In the genomic region with DNA sequence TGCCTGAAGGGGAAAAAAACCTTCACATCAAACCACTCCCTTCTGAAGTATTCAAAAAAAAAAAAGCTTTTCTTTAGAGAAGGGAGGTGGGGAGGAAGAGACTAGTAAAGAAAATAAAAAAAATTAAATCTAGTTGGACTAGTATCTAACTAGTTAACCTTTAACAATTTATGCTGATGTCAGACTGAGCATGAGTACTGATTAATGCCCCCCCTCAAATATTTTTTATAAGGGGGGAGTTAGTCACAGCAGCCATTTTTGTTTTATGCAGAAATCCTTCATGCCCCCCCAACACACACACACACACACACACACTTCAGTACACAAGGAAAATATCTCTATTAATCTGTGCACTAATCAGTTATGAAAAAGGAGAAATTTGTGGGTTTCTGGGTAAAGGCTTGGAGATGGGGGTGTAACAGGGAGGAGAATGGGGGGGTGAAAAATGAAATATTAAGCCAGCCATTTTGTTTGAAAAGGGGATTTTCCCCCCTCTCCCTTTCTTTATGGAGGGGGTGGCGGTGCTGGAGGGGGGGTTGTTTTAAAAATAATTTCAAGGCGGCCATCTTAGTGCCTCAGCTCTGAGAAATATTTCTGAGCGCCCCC, we compare ENCODE assay signal across 8 cellular contexts. TPM values are rescaled to one million over a fixed set of nuclear protein-coding genes. Genes with fewer than 3 reads are reported as not detected.
DNase-seq lines count a peak whose midpoint lies in the region; ATAC-seq, FAIRE-seq and TF ChIP-seq lines count a peak whose summit lies in the region.

No MANE protein-coding gene starts in this region.

- peak; percentile 48 for DNase-seq in A673 (ENCODE audit: low spot score)
- peak; percentile 37 for DNase-seq in H54 (ENCODE audit: insufficient read length, low spot score)
- peak in 4 of 5 donors; percentile 19 to 42 (median 25) for DNase-seq in T-helper 1 cell
- DNase-seq in dorsolateral prefrontal cortex, result no peak
- DNase-seq in Kasumi-1 (lab: John Stamatoyannopoulos, UW), result no peak
- DNase-seq in SKM-1 (lab: John Stamatoyannopoulos, UW; ENCODE audit: unreplicated experiment), result no peak

- no peak for TF ChIP-seq POLR2A in H54 (IDR thresholded peaks at IDR 0.05; ENCODE audit: low read depth, low read length)

- H3K4me3 ChIP-seq in A673 (ENCODE audit: low read depth, low read length, poor library complexity, severe bottlenecking), result peak overlapping the region; percentile 87
- peak overlapping the region in 41 of 59 donors; percentile 6 to 87 (median 52) for H3K4me3 ChIP-seq in dorsolateral prefrontal cortex
- H3K4me3 ChIP-seq in neutrophil (ENCODE audit: low read depth in 1 of 2, low read length in 1 of 2), result peak overlapping the region; percentile 12 to 50

- H3K27ac ChIP-seq in A673 (ENCODE audit: low read depth, low read length, poor library complexity, severe bottlenecking) (peak overlapping the region; percentile 68), dorsolateral prefrontal cortex (peak overlapping the region in 44 of 59 donors; percentile 5 to 96 (median 64)), neutrophil (peak overlapping the region; percentile 16)

- BruUV-seq in A673 (replicated peaks; lab: Mats Ljungman, UMichigan), result no TSS peak

- TF ChIP-seq CTCF in A673 (conservative IDR thresholded peaks at IDR 0.05; ENCODE audit: low read depth, low read length) (no peak), dorsolateral prefrontal cortex (IDR thresholded peaks at IDR 0.05 in 54 of 56, conservative IDR thresholded peaks at IDR 0.05 in 2 of 56; ENCODE audit: low read depth in 1 of 56, partially characterized antibody in 56 of 56) (no peak), neutrophil (IDR thresholded peaks at IDR 0.05) (no peak)

- FAIRE-seq in H54 (lab: Jason Lieb, UNC), result no peak

- H3K9me3 ChIP-seq in A673 (ENCODE audit: low read depth, low read length, poor library complexity, severe bottlenecking) (no peaks in the 10 kb centered on the region), neutrophil (no peaks in the 10 kb centered on the region)

- H3K27me3 ChIP-seq in A673 (replicated peaks; ENCODE audit: insufficient read depth, low read depth, low read length, poor library complexity) (no peaks in the 10 kb centered on the region), dorsolateral prefrontal cortex (no peaks in the 10 kb centered on the region), neutrophil (no peaks in the 10 kb centered on the region)

- CTCF ChIA-PET in A673 (lab: Charles Lee), result no interaction called here

- intact Hi-C loops in A673 (cut with micrococcal nuclease; ENCODE audit: unreplicated experiment) (no loop called here), dorsolateral prefrontal cortex (cut with DNase I) (no loop called here)

- POLR2A ChIA-PET in A673 (lab: Charles Lee; ENCODE audit: low non-redundant PET), result no interaction called here

- H3K36me3 ChIP-seq in A673 (ENCODE audit: insufficient read depth, low read length, poor library complexity, severe bottlenecking) (peaks cover 5% of the 10 kb centered on the region), neutrophil (no peaks in the 10 kb centered on the region)

- ATAC-seq in GM19395 (IDR thresholded peaks at IDR 0.05; ENCODE audit: unreplicated experiment), result no peak

- peaks cover 37% of the 10 kb centered on the region for H3K4me1 ChIP-seq in A673 (ENCODE audit: insufficient read depth, low read length, poor library complexity, severe bottlenecking)
- peaks cover 61 to 73% of the 10 kb centered on the region in 2 experiments for H3K4me1 ChIP-seq in neutrophil (ENCODE audit: control insufficient read depth in 1 of 2, insufficient read depth in 1 of 2, low read depth in 1 of 2, low read length in 1 of 2)

RNA-seq across cellular contexts. Expression of a gene that starts 4.7 kb away (rescaled TPM):
- total RNA-seq in A673 (2021), result 249 and 264 TPM in 2 replicates
- total RNA-seq in dorsolateral prefrontal cortex, result 100 to 1,000 TPM in 92 of 120 experiments, 10 to 100 TPM in 28; 45.9 to 168 (median 112) TPM

RNA-seq across cellular contexts. Expression of a gene that starts 26.1 kb away (rescaled TPM):
- total RNA-seq in A673 (2021) (16.9 and 18.7 TPM in 2 replicates), dorsolateral prefrontal cortex (10 to 100 TPM; 14.7 to 35.0 (median 23.8) TPM)

RNA-seq across cellular contexts. Expression of a gene that starts 26.5 kb away (rescaled TPM):
- total RNA-seq in A673 (2021) (64.3 and 67.7 TPM in 2 replicates), dorsolateral prefrontal cortex (100 to 1,000 TPM in 18 of 120 experiments, 10 to 100 TPM in 102; 46.8 to 127 (median 87.8) TPM)

RNA-seq across cellular contexts. Expression of a gene that starts 29.0 kb away (rescaled TPM):
- total RNA-seq in A673 (2021) (1.7 and 3.0 TPM in 2 replicates), dorsolateral prefrontal cortex (10 to 100 TPM in 1 of 120 experiments, 1 to 10 TPM in 114, under 1 TPM in 4, not detected in 1; 0.69 to 10.3 (median 3.2) TPM)

RNA-seq across cellular contexts. Expression of a gene that starts 32.2 kb away (rescaled TPM):
- 0.83 and 1.1 TPM in 2 replicates for total RNA-seq in A673 (2021)
- 10 to 100 TPM in 3 of 120 experiments, 1 to 10 TPM in 117; 3.8 to 10.7 (median 6.7) TPM for total RNA-seq in dorsolateral prefrontal cortex

Comparison
In these comparisons a context has a peak if more than half of its experiments do, and no peak if none do; other contexts are left out.
1. DNase-seq: peak in A673 (single experiment), H54 (single experiment) and T-helper 1 cell (4 of 5); none in dorsolateral prefrontal cortex (0 of 10), Kasumi-1 (0 of 2) and SKM-1 (single experiment).
2. H3K27ac ChIP-seq: peak in every context shown above with its lines; median percentile 68 in A673; 64 in dorsolateral prefrontal cortex; 16 in neutrophil.
3. H3K4me3 ChIP-seq: peak in every context shown above with its lines; median percentile 87 in A673; 52 in dorsolateral prefrontal cortex; 31 in neutrophil.